16 cellular contexts compared by ENCODE assay signal in the genomic region with DNA sequence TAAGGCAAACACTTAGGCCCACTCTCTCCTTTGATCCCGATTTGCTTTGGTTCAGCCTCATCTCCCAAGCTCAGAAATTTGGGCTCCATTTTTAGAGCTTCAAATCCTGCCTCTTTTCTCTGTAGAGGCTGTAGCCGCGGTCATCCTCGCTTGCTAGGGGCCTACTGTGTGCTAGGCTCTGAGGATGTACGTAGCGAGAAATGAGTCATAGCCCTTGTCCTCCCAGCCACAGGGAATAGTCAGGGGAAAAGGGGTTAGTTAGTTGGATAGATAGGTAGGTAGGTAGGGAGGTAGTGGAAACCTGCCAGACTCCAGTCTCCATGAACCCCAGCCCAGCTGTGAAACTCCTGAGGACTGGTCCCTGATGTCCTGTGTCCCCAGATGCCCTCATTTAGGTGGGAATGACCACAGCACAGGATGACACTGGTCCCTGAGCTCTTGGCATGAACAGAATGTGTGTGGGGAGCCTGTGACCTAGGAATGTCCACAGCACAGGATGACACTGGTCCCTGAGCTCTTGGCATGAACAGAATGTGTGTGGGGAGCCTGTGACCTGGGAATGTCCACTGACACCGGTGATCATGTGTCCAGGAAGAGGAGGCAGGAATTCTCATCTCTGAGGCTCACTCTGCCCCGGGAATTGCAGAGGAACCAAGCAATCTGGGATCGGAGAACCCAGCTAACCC.
"Had no signal": no experiment of that assay in that cellular context is flagged by ENCODE, and none has a peak within 500 bp of the region (broad histone marks: within the 10 kb centered on the region; RNA-seq: fewer than 3 reads in every experiment).

No MANE protein-coding gene starts in this region.

- ATAC-seq: activated CD8-positive, alpha-beta T cell treated with anti-CD3 and anti-CD28 coated beads for 36 hours; activated T-cell treated with anti-CD3 and anti-CD28 coated beads, Interleukin-2, amount 50 U/mL, for 4 hours; stimulated activated naive B cell treated with anti-CD40 and anti-IgM and Interleukin-4, amounts not matched to agents 10 μg/mL and 1 μg/mL and 100 μg/mL, for 72 hours had no signal

- H3K4me3 Mint-ChIP-seq: activated CD8-positive, alpha-beta T cell treated with anti-CD3 and anti-CD28 coated beads for 36 hours; activated T-cell treated with anti-CD3 and anti-CD28 coated beads, Interleukin-2, amount 50 U/mL, for 4 hours; stimulated activated naive B cell treated with anti-CD40 and anti-IgM and Interleukin-4, amounts not matched to agents 10 μg/mL and 1 μg/mL and 100 μg/mL, for 72 hours had no signal

- H3K27me3 ChIP-seq: adrenal gland, neutrophil, vagina had no signal

- H3K36me3 ChIP-seq: adrenal gland, esophagus muscularis mucosa, neutrophil, tibial artery, vagina had no signal

- H3K27ac ChIP-seq: adrenal gland, esophagus muscularis mucosa, neutrophil, tibial artery, vagina had no signal

- H3K9me3 ChIP-seq: adrenal gland, esophagus muscularis mucosa, neutrophil, tibial artery, vagina had no signal

- H3K27ac Mint-ChIP-seq: activated CD8-positive, alpha-beta T cell treated with anti-CD3 and anti-CD28 coated beads for 36 hours; stimulated activated naive B cell treated with anti-CD40 and anti-IgM and Interleukin-4, amounts not matched to agents 10 μg/mL and 1 μg/mL and 100 μg/mL, for 72 hours had no signal

- H3K4me3 ChIP-seq: adrenal gland, esophagus muscularis mucosa, tibial artery, vagina had no signal

- H3K36me3 Mint-ChIP-seq: naive B cell had no signal

- H3K9me3 Mint-ChIP-seq: activated CD8-positive, alpha-beta T cell treated with anti-CD3 and anti-CD28 coated beads for 36 hours; activated T-cell treated with anti-CD3 and anti-CD28 coated beads, Interleukin-2, amount 50 U/mL, for 4 hours had no signal

- DNase-seq: activated CD8-positive, alpha-beta T cell treated with anti-CD3 and anti-CD28 coated beads for 36 hours; activated effector memory CD4-positive, alpha-beta T cell treated with Interleukin-2 at 50 U/mL for 16 hours; activated naive CD4-positive, alpha-beta T cell treated with anti-CD3 and anti-CD28 coated beads, Interleukin-2, amount 50 U/mL, for 16 hours; activated T-cell treated with anti-CD3 and anti-CD28 coated beads, Interleukin-2, amount 50 U/mL, for 4 hours; adrenal gland; hippocampal formation; midbrain; naive B cell; stimulated activated CD4-positive, alpha-beta T cell treated with anti-CD3 and anti-CD28 coated beads, Interleukin-2, amount 100 ng/mL, for 48 hours; stimulated activated naive B cell treated with anti-CD40 and anti-IgM and Interleukin-4, amounts not matched to agents 10 μg/mL and 1 μg/mL and 100 μg/mL, for 72 hours; T-helper 1 cell; T1000; tibial artery had no signal

- H3K27me3 Mint-ChIP-seq: naive B cell; stimulated activated naive B cell treated with anti-CD40 and anti-IgM and Interleukin-4, amounts not matched to agents 10 μg/mL and 1 μg/mL and 100 μg/mL, for 72 hours had no signal

- H3K4me1 ChIP-seq: adrenal gland, tibial artery, vagina had no signal
